ENCODE assay signal across 2 cellular contexts in the genomic region with DNA sequence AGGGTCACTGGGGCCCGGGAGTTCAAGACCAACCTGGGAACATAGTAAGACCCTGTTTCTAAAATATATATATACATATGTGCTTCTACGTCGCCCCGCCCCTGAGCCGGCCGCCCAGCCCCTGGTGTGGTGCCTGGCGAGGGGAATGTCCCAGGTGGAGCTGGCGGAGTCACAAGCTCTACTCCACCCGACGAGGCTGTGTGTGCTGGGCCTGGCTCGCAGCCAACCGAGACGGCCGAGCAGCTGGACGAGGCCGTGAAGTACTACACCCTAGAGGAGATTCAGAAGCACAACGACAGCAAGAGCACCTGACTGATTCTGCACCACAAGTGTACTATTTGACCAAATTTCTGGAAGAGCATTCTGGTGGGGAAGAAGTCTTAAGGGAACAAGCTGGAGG.
TF ChIP-seq lines count a peak whose summit lies in the region.

No MANE protein-coding gene starts in this region.

TF ChIP-seq in K562, 482 proteins besides CTCF, POLR2A, EP300 and RAD21:
- TF ChIP-seq NR3C1 (CRISPR knock-in tag; IDR thresholded peaks at IDR 0.05) (no peak), ZNF277 (CRISPR knock-in tag; IDR thresholded peaks at IDR 0.05; ENCODE audit: borderline replicate concordance) (no peak), RUNX1 (IDR thresholded peaks at IDR 0.05; ENCODE audit: low read depth) (no peak), NFIC (IDR thresholded peaks at IDR 0.05) (peak; percentile 97), ZNF561 (CRISPR knock-in tag; conservative IDR thresholded peaks at IDR 0.05) (no peak), CBX1 (IDR thresholded peaks at IDR 0.05; ENCODE audit: low read depth) (no peak), CTBP1 (IDR thresholded peaks at IDR 0.05; ENCODE audit: borderline replicate concordance) (peak; percentile 14; the same call in 1 of the 2 replicates), ATF1 (CRISPR knock-in tag; IDR thresholded peaks at IDR 0.05) (no peak), ATF1 (tag; IDR thresholded peaks at IDR 0.05) (0 out of 2 replicates have a peak, but pooled peaks have one; percentile 29), L3MBTL2 (IDR thresholded peaks at IDR 0.05) (0 out of 2 replicates have a peak, but pooled peaks have one; percentile 8), HNRNPLL (IDR thresholded peaks at IDR 0.05; ENCODE audit: low read depth, low read length, poor library complexity, severe bottlenecking) (no peak)
- TF ChIP-seq, protein P1, sequence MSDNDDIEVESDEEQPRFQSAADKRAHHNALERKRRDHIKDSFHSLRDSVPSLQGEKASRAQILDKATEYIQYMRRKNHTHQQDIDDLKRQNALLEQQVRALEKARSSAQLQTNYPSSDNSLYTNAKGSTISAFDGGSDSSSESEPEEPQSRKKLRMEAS (CRISPR knock-in tag; IDR thresholded peaks at IDR 0.05): no peak
- TF ChIP-seq, protein P2, sequence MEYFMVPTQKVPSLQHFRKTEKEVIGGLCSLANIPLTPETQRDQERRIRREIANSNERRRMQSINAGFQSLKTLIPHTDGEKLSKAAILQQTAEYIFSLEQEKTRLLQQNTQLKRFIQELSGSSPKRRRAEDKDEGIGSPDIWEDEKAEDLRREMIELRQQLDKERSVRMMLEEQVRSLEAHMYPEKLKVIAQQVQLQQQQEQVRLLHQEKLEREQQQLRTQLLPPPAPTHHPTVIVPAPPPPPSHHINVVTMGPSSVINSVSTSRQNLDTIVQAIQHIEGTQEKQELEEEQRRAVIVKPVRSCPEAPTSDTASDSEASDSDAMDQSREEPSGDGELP (CRISPR knock-in tag; IDR thresholded peaks at IDR 0.05; ENCODE audit: borderline replicate concordance): peak; percentile 67
- TF ChIP-seq, protein P3, sequence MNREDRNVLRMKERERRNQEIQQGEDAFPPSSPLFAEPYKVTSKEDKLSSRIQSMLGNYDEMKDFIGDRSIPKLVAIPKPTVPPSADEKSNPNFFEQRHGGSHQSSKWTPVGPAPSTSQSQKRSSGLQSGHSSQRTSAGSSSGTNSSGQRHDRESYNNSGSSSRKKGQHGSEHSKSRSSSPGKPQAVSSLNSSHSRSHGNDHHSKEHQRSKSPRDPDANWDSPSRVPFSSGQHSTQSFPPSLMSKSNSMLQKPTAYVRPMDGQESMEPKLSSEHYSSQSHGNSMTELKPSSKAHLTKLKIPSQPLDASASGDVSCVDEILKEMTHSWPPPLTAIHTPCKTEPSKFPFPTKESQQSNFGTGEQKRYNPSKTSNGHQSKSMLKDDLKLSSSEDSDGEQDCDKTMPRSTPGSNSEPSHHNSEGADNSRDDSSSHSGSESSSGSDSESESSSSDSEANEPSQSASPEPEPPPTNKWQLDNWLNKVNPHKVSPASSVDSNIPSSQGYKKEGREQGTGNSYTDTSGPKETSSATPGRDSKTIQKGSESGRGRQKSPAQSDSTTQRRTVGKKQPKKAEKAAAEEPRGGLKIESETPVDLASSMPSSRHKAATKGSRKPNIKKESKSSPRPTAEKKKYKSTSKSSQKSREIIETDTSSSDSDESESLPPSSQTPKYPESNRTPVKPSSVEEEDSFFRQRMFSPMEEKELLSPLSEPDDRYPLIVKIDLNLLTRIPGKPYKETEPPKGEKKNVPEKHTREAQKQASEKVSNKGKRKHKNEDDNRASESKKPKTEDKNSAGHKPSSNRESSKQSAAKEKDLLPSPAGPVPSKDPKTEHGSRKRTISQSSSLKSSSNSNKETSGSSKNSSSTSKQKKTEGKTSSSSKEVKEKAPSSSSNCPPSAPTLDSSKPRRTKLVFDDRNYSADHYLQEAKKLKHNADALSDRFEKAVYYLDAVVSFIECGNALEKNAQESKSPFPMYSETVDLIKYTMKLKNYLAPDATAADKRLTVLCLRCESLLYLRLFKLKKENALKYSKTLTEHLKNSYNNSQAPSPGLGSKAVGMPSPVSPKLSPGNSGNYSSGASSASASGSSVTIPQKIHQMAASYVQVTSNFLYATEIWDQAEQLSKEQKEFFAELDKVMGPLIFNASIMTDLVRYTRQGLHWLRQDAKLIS (CRISPR knock-in tag; IDR thresholded peaks at IDR 0.05): no peak
- TF ChIP-seq, protein P4, sequence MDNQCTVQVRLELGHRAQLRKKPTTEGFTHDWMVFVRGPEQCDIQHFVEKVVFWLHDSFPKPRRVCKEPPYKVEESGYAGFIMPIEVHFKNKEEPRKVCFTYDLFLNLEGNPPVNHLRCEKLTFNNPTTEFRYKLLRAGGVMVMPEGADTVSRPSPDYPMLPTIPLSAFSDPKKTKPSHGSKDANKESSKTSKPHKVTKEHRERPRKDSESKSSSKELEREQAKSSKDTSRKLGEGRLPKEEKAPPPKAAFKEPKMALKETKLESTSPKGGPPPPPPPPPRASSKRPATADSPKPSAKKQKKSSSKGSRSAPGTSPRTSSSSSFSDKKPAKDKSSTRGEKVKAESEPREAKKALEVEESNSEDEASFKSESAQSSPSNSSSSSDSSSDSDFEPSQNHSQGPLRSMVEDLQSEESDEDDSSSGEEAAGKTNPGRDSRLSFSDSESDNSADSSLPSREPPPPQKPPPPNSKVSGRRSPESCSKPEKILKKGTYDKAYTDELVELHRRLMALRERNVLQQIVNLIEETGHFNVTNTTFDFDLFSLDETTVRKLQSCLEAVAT (IDR thresholded peaks at IDR 0.05): no peak

TF ChIP-seq in liver, 16 proteins besides CTCF, POLR2A, EP300 and RAD21:
- TF ChIP-seq RXRA (IDR thresholded peaks at IDR 0.05) (peak in 1 of 2 donors; percentile 25), FOXA1 (IDR thresholded peaks at IDR 0.05) (no peak), SP1 (IDR thresholded peaks at IDR 0.05) (peak; percentile 22)
- TF ChIP-seq, protein P5, sequence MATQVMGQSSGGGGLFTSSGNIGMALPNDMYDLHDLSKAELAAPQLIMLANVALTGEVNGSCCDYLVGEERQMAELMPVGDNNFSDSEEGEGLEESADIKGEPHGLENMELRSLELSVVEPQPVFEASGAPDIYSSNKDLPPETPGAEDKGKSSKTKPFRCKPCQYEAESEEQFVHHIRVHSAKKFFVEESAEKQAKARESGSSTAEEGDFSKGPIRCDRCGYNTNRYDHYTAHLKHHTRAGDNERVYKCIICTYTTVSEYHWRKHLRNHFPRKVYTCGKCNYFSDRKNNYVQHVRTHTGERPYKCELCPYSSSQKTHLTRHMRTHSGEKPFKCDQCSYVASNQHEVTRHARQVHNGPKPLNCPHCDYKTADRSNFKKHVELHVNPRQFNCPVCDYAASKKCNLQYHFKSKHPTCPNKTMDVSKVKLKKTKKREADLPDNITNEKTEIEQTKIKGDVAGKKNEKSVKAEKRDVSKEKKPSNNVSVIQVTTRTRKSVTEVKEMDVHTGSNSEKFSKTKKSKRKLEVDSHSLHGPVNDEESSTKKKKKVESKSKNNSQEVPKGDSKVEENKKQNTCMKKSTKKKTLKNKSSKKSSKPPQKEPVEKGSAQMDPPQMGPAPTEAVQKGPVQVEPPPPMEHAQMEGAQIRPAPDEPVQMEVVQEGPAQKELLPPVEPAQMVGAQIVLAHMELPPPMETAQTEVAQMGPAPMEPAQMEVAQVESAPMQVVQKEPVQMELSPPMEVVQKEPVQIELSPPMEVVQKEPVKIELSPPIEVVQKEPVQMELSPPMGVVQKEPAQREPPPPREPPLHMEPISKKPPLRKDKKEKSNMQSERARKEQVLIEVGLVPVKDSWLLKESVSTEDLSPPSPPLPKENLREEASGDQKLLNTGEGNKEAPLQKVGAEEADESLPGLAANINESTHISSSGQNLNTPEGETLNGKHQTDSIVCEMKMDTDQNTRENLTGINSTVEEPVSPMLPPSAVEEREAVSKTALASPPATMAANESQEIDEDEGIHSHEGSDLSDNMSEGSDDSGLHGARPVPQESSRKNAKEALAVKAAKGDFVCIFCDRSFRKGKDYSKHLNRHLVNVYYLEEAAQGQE (IDR thresholded peaks at IDR 0.05): peak; percentile 25
